14 cellular contexts compared by ENCODE assay signal in genomic region chr6:31096215-31096614, GRCh38. TPM values are rescaled to one million over a fixed set of nuclear protein-coding genes. Genes with fewer than 3 reads are reported as not detected.
DNase-seq lines count a peak whose midpoint lies in the region; ATAC-seq and TF ChIP-seq lines count a peak whose summit lies in the region.
"Had no signal": no experiment of that assay in that cellular context is flagged by ENCODE, and none has a peak within 500 bp of the region (broad histone marks: within the 10 kb centered on the region; RNA-seq: fewer than 3 reads in every experiment).

No MANE protein-coding gene starts in this region.

- no peak for TF ChIP-seq CTCF in CD8-positive, alpha-beta T cell (IDR thresholded peaks at IDR 0.05)
- TF ChIP-seq CTCF in VCaP (conservative IDR thresholded peaks at IDR 0.05) (no peak), uterus (IDR thresholded peaks at IDR 0.05) (no peak)

- intact Hi-C loops in CD8-positive, alpha-beta T cell (cut with DNase I, micrococcal nuclease), result no loop called here
- intact Hi-C loops in uterus (cut with DNase I; ENCODE audit: low total_unique reads), result no loop called here

- POLR2A ChIA-PET in CD8-positive, alpha-beta T cell (lab: Charles Lee), result no interaction called here

- no peaks in the 10 kb centered on the region for H3K9me3 ChIP-seq in BLaER1 treated with 17β-estradiol and CSF1 and Interleukin-3, amounts not matched to agents 10 nM and 100 nM (replicated peaks in 1 of 11)
- no peaks in the 10 kb centered on the region for H3K9me3 ChIP-seq in CD8-positive, alpha-beta T cell (ENCODE audit: low read length)
- no peaks in the 10 kb centered on the region for H3K9me3 ChIP-seq in uterus

- peak overlapping the region; percentile 13 for H3K27ac Mint-ChIP-seq in CD8-positive, alpha-beta T cell
- H3K27ac Mint-ChIP-seq in stimulated activated memory B cell treated with anti-CD40 and anti-IgM and Interleukin-4, amounts not matched to agents 10 μg/mL and 1 μg/mL and 100 μg/mL, for 72 hours, result peak overlapping the region; percentile 9
- H3K27ac Mint-ChIP-seq: B cell had no signal

- H3K4me3 ChIP-seq in BLaER1 treated with 17β-estradiol and CSF1 and Interleukin-3, amounts not matched to agents 10 nM and 100 nM, result no peak overlapping the region
- H3K4me3 ChIP-seq in CD8-positive, alpha-beta T cell (ENCODE audit: low read depth, low read length), result no peak overlapping the region
- H3K4me3 ChIP-seq in uterus, result no peak overlapping the region
- H3K4me3 ChIP-seq: HAP-1 had no signal

- peaks cover 46% of the 10 kb centered on the region for H3K4me1 Mint-ChIP-seq in CD8-positive, alpha-beta T cell (ENCODE audit: low read depth)
- peaks cover 16% of the 10 kb centered on the region for H3K4me1 Mint-ChIP-seq in stimulated activated memory B cell treated with anti-CD40 and anti-IgM and Interleukin-4, amounts not matched to agents 10 μg/mL and 1 μg/mL and 100 μg/mL, for 72 hours

- H3K4me3 Mint-ChIP-seq in CD8-positive, alpha-beta T cell, result peak overlapping the region; percentile 26
- H3K4me3 Mint-ChIP-seq in stimulated activated memory B cell treated with anti-CD40 and anti-IgM and Interleukin-4, amounts not matched to agents 10 μg/mL and 1 μg/mL and 100 μg/mL, for 72 hours, result no peak overlapping the region
- H3K4me3 Mint-ChIP-seq: B cell, CD14-positive monocyte had no signal

- no peaks in the 10 kb centered on the region for H4K20me1 ChIP-seq in BLaER1 treated with 17β-estradiol and CSF1 and Interleukin-3, amounts not matched to agents 10 nM and 100 nM

- CTCF ChIA-PET in CD8-positive, alpha-beta T cell (lab: Charles Lee), result interaction anchor here (0.5 to 1.5 kb wide), 7 partner anchors 12 to 489 kb away, joined by 3 to 4 read pairs (median 3); no protein-coding TSS in a partner anchor

- peaks cover 31 to 49% (median 37%) of the 10 kb centered on the region in 10 experiments for H3K4me1 ChIP-seq in BLaER1 treated with 17β-estradiol and CSF1 and Interleukin-3, amounts not matched to agents 10 nM and 100 nM
- H3K4me1 ChIP-seq in CD8-positive, alpha-beta T cell (ENCODE audit: insufficient read depth, low read length), result peaks cover 42% of the 10 kb centered on the region
- H3K4me1 ChIP-seq in uterus, result no peaks in the 10 kb centered on the region

- H3K36me3 Mint-ChIP-seq in CD8-positive, alpha-beta T cell, result no peaks in the 10 kb centered on the region
- no peaks in the 10 kb centered on the region for H3K36me3 Mint-ChIP-seq in stimulated activated memory B cell treated with anti-CD40 and anti-IgM and Interleukin-4, amounts not matched to agents 10 μg/mL and 1 μg/mL and 100 μg/mL, for 72 hours

- no peak for ATAC-seq in CD8-positive, alpha-beta T cell
- ATAC-seq in stimulated activated memory B cell treated with anti-CD40 and anti-IgM and Interleukin-4, amounts not matched to agents 10 μg/mL and 1 μg/mL and 100 μg/mL, for 72 hours, result no peak
- no peak for ATAC-seq in activated CD4-positive, CD25-positive, alpha-beta regulatory T cell treated with anti-CD3 and anti-CD28 coated beads, Interleukin-2, amount 50 U/mL, for 24 hours

- H3K27me3 ChIP-seq in BLaER1 treated with 17β-estradiol and CSF1 and Interleukin-3, amounts not matched to agents 10 nM and 100 nM, result no peaks in the 10 kb centered on the region
- no peaks in the 10 kb centered on the region for H3K27me3 ChIP-seq in CD8-positive, alpha-beta T cell (ENCODE audit: insufficient read depth, low read length)
- no peaks in the 10 kb centered on the region for H3K27me3 ChIP-seq in uterus

- H3K27ac ChIP-seq in BLaER1 treated with 17β-estradiol and CSF1 and Interleukin-3, amounts not matched to agents 10 nM and 100 nM, result no peak overlapping the region
- no peak overlapping the region for H3K27ac ChIP-seq in CD8-positive, alpha-beta T cell (ENCODE audit: low read depth, low read length)
- peak overlapping the region; percentile 89; the same call in 1 of the 2 replicates for H3K27ac ChIP-seq in VCaP
- H3K27ac ChIP-seq in uterus, result no peak overlapping the region
- H3K27ac ChIP-seq: HL-60 had no signal

- no peak for DNase-seq in CD8-positive, alpha-beta T cell
- DNase-seq in uterus, result no peak
- DNase-seq in occipital lobe (lab: John Stamatoyannopoulos, UW), result no peak
- DNase-seq: DMS79 treated with DMSO at 0.1 percent for 48 hours, EL had no signal

- no peaks in the 10 kb centered on the region for H3K27me3 Mint-ChIP-seq in CD8-positive, alpha-beta T cell (ENCODE audit: low read depth)
- no peaks in the 10 kb centered on the region for H3K27me3 Mint-ChIP-seq in stimulated activated memory B cell treated with anti-CD40 and anti-IgM and Interleukin-4, amounts not matched to agents 10 μg/mL and 1 μg/mL and 100 μg/mL, for 72 hours

- no peak overlapping the region for H3K9ac ChIP-seq in BLaER1 treated with 17β-estradiol and CSF1 and Interleukin-3, amounts not matched to agents 10 nM and 100 nM

- H3K4me2 ChIP-seq in BLaER1 treated with 17β-estradiol and CSF1 and Interleukin-3, amounts not matched to agents 10 nM and 100 nM, result peak overlapping the region in 9 of 11 experiments; percentile 12 to 85 (median 34); a peak in 11 of 22 replicates

- no peaks in the 10 kb centered on the region for H3K9me3 Mint-ChIP-seq in CD8-positive, alpha-beta T cell
- H3K9me3 Mint-ChIP-seq in stimulated activated memory B cell treated with anti-CD40 and anti-IgM and Interleukin-4, amounts not matched to agents 10 μg/mL and 1 μg/mL and 100 μg/mL, for 72 hours, result no peaks in the 10 kb centered on the region
- H3K9me3 Mint-ChIP-seq: CD14-positive monocyte had no signal

- no peaks in the 10 kb centered on the region for H3K36me3 ChIP-seq in BLaER1 treated with 17β-estradiol and CSF1 and Interleukin-3, amounts not matched to agents 10 nM and 100 nM
- H3K36me3 ChIP-seq in CD8-positive, alpha-beta T cell (ENCODE audit: insufficient read depth, low read length), result no peaks in the 10 kb centered on the region
- H3K36me3 ChIP-seq in uterus, result no peaks in the 10 kb centered on the region
- H3K36me3 ChIP-seq: HAP-1 had no signal

- TF ChIP-seq POLR2A in uterus (IDR thresholded peaks at IDR 0.05), result no peak

RNA-seq across cellular contexts. Expression of gene C6orf15, which starts 16.2 kb away (rescaled TPM):
- not detected for total RNA-seq in CD8-positive, alpha-beta T cell
- total RNA-seq in uterus (under 1 TPM in 1 of 4 donors, not detected in 3; 0.35 TPM), occipital lobe (not detected)
- total RNA-seq: B cell, H1 had no signal

RNA-seq across cellular contexts. Expression of gene PSORS1C1, which starts 18.4 kb away (rescaled TPM):
- not detected for total RNA-seq in CD8-positive, alpha-beta T cell
- total RNA-seq in uterus, result 1 to 10 TPM in 1 of 4 donors, under 1 TPM in 3; under 0.01 to 4.5 (median 0.54) TPM
- total RNA-seq in occipital lobe, result not detected
- total RNA-seq: B cell had no signal

RNA-seq across cellular contexts. Expression of gene CDSN, which starts 24.0 kb away (rescaled TPM):
- not detected for total RNA-seq in CD8-positive, alpha-beta T cell
- under 1 TPM in 1 of 4 donors, not detected in 3; 0.28 TPM for total RNA-seq in uterus
- not detected for total RNA-seq in occipital lobe
- total RNA-seq: B cell, H1 had no signal

RNA-seq across cellular contexts. Expression of gene PSORS1C2, which starts 42.7 kb away (rescaled TPM):
- total RNA-seq in CD8-positive, alpha-beta T cell, result not detected
- total RNA-seq in uterus (not detected), occipital lobe (not detected)
- total RNA-seq: B cell, H1 had no signal
